15 cellular contexts compared by ENCODE assay signal in genomic region chr10:26455567-26456315, GRCh38. TPM values are rescaled to one million over a fixed set of nuclear protein-coding genes. Genes with fewer than 3 reads are reported as not detected.
A peak's percentile ranks its signal among the peaks of the same experiment; 100 is the strongest.
DNase-seq lines count a peak whose midpoint lies in the region; ATAC-seq and TF ChIP-seq lines count a peak whose summit lies in the region.
"Had no signal": no experiment of that assay in that cellular context is flagged by ENCODE, and none has a peak within 500 bp of the region (broad histone marks: within the 10 kb centered on the region; RNA-seq: fewer than 3 reads in every experiment).

No MANE protein-coding gene starts in this region.

- BruUV-seq in OCI-LY7 (replicated peaks; lab: Mats Ljungman, UMichigan) = no TSS peak

- ATAC-seq in effector memory CD8-positive, alpha-beta T cell (replicated peaks) = peak; percentile 8
- ATAC-seq in GM19035 (IDR thresholded peaks at IDR 0.05; ENCODE audit: unreplicated experiment) = no peak
- ATAC-seq: foreskin keratinocyte, Panc1 had no signal

- H3K9me2 ChIP-seq in OCI-LY7 (ENCODE audit: insufficient read depth, low read length) = no peaks in the 10 kb centered on the region

- intact Hi-C loops in OCI-LY7 (cut with micrococcal nuclease; ENCODE audit: unreplicated experiment) = loop anchor here (2.0 kb wide), 1 partner anchor 17 kb away; the partner anchor contains the start of gene APBB1IP

- peak overlapping the region; percentile 95 for H3K27ac ChIP-seq in OCI-LY7 (ENCODE audit: low read depth, low read length, poor library complexity, severe bottlenecking)
- H3K27ac ChIP-seq: foreskin keratinocyte had no signal

- H3K36me3 Mint-ChIP-seq in effector memory CD8-positive, alpha-beta T cell (ENCODE audit: insufficient read depth) = peaks cover 15% of the 10 kb centered on the region

- peaks cover 8% of the 10 kb centered on the region; the same call in 1 of the 2 replicates for H3K9me3 ChIP-seq in OCI-LY7 (ENCODE audit: low read length)

- CTCF ChIA-PET in OCI-LY7 (lab: Charles Lee; ENCODE audit: unreplicated experiment) = interaction anchor here (0.6 kb wide), 1 partner anchor 19 kb away, joined by 3 read pairs; no protein-coding TSS in a partner anchor

- TF ChIP-seq CTCF in GM12864 (IDR thresholded peaks at IDR 0.05; ENCODE audit: low read depth, low read length, missing control alignments) (no peak), OCI-LY7 (conservative IDR thresholded peaks at IDR 0.05; ENCODE audit: low read length) (no peak)

- peaks cover 88% of the 10 kb centered on the region for H3K4me1 ChIP-seq in OCI-LY7 (ENCODE audit: insufficient read depth, low read length, poor library complexity, severe bottlenecking)
- H3K4me1 ChIP-seq: foreskin keratinocyte had no signal

- DNase-seq in AML-193 (lab: John Stamatoyannopoulos, UW) (peak; percentile 16 to 46), GM12864 (ENCODE audit: low read depth) (no peak), OCI-LY7 (ENCODE audit: low spot score) (no peak), NCI-H2029 (lab: John Stamatoyannopoulos, UW) (no peak), NCI-H2171 (lab: John Stamatoyannopoulos, UW) (no peak), NCI-H526 treated with DMSO at 0.1 percent for 48 hours (lab: John Stamatoyannopoulos, UW) (no peak)
- no peak for DNase-seq in effector memory CD8-positive, alpha-beta T cell
- DNase-seq: foreskin keratinocyte; NCI-H2171 treated with DMSO at 0.1 percent for 48 hours; stimulated activated CD4-positive, alpha-beta T cell treated with anti-CD3 and anti-CD28 coated beads, Interleukin-1b, Interleukin-23, amount 100 ng/mL, for 48 hours; stimulated activated naive CD4-positive, alpha-beta T cell; T1000 had no signal

- peak overlapping the region; percentile 3; the same call in 1 of the 2 replicates for H3K4me3 ChIP-seq in GM12864 (ENCODE audit: low read depth, low read length)
- peak overlapping the region; percentile 57 for H3K4me3 ChIP-seq in OCI-LY7 (ENCODE audit: low read depth, low read length, poor library complexity, severe bottlenecking)

- peak overlapping the region; percentile 35 to 70 for H3K4me3 Mint-ChIP-seq in effector memory CD8-positive, alpha-beta T cell

- H3K4me1 Mint-ChIP-seq in effector memory CD8-positive, alpha-beta T cell (ENCODE audit: low read depth in 2 of 2) = peaks cover 60 to 72% of the 10 kb centered on the region in 2 donors

- no peaks in the 10 kb centered on the region for H3K9me3 Mint-ChIP-seq in effector memory CD8-positive, alpha-beta T cell

- H3K79me2 ChIP-seq in OCI-LY7 (ENCODE audit: insufficient read depth, low read depth, low read length) = peaks cover 94% of the 10 kb centered on the region

- H2AFZ ChIP-seq in OCI-LY7 (ENCODE audit: low read length) = no peak overlapping the region

- H3K27ac Mint-ChIP-seq in effector memory CD8-positive, alpha-beta T cell = peak overlapping the region; percentile 79 to 87

- H3K36me3 ChIP-seq in OCI-LY7 (ENCODE audit: insufficient read depth, low read length) = peaks cover 61% of the 10 kb centered on the region

- no peaks in the 10 kb centered on the region for H3K27me3 Mint-ChIP-seq in effector memory CD8-positive, alpha-beta T cell

- POLR2A ChIA-PET in OCI-LY7 (lab: Charles Lee) = interaction anchor here (0.7 to 3.7 kb wide), 13 partner anchors 9 to 172 kb away, joined by 3 to 30 read pairs (median 4); no protein-coding TSS in a partner anchor

- no peaks in the 10 kb centered on the region for H4K20me1 ChIP-seq in OCI-LY7 (ENCODE audit: insufficient read depth, low read length)

- H3K4me2 ChIP-seq in OCI-LY7 (ENCODE audit: low read length) = peak overlapping the region; percentile 77

RNA-seq across cellular contexts. Expression of gene APBB1IP, which starts 17.6 kb away (rescaled TPM):
- total RNA-seq in OCI-LY7 (2014; rRNA removed; shearing (Covaris generic)) = 58.1 and 65.8 TPM in 2 replicates
- 167 and 196 TPM in 2 replicates for total RNA-seq in OCI-LY7 (2022)
- total RNA-seq: foreskin keratinocyte, G401 had no signal

Comparison
In these comparisons a context has a peak if more than half of its experiments do, and no peak if none do; other contexts are left out.
1. DNase-seq: peak in AML-193 (2 of 2); none in GM12864 (single experiment), OCI-LY7 (single experiment), effector memory CD8-positive, alpha-beta T cell (0 of 3), NCI-H2029 (single experiment), NCI-H2171 (single experiment) and NCI-H526 treated with DMSO at 0.1 percent for 48 hours (single experiment).